In genomic region chr18:60556326-60556725, GRCh38 we compare ENCODE assay signal across 23 cellular contexts.
"Had no signal": no experiment of that assay in that cellular context is flagged by ENCODE, and none has a peak within 500 bp of the region (broad histone marks: within the 10 kb centered on the region; RNA-seq: fewer than 3 reads in every experiment).

No MANE protein-coding gene starts in this region.

- H3K4me3 Mint-ChIP-seq: immature natural killer cell; naive thymus-derived CD4-positive, alpha-beta T cell; natural killer cell treated with Interleukin-12 subunit alpha and Interleukin-12 subunit beta and Interleukin-15 and Interleukin-18, amount 100 ng/mL, for 72 hours; stimulated activated naive CD8-positive, alpha-beta T cell treated with anti-CD3 and anti-CD28 coated beads, Interleukin-15, Interleukin-2, amounts not matched to agents 100 ng/mL and 50 ng/mL, for 24 hours had no signal

- H3K27ac Mint-ChIP-seq: immature natural killer cell; naive thymus-derived CD4-positive, alpha-beta T cell; natural killer cell treated with Interleukin-12 subunit alpha and Interleukin-12 subunit beta and Interleukin-15 and Interleukin-18, amount 100 ng/mL, for 72 hours; progenitor cell of endocrine pancreas; stimulated activated naive CD8-positive, alpha-beta T cell treated with anti-CD3 and anti-CD28 coated beads, Interleukin-15, Interleukin-2, amounts not matched to agents 100 ng/mL and 50 ng/mL, for 24 hours had no signal

- H3K27me3 ChIP-seq: ovary, right atrium auricular region, right lobe of liver, upper lobe of left lung, vagina had no signal

- H3K4me1 ChIP-seq: heart left ventricle, left ventricle myocardium inferior, right atrium auricular region, right lobe of liver, tibial nerve, upper lobe of left lung, vagina had no signal

- H3K36me3 Mint-ChIP-seq: immature natural killer cell; naive thymus-derived CD4-positive, alpha-beta T cell; natural killer cell treated with Interleukin-12 subunit alpha and Interleukin-12 subunit beta and Interleukin-15 and Interleukin-18, amount 100 ng/mL, for 72 hours had no signal

- H3K27ac ChIP-seq: heart left ventricle, left ventricle myocardium inferior, ovary, right atrium auricular region, right lobe of liver, skin epidermis, tibial nerve, upper lobe of left lung, vagina had no signal

- H3K4me1 Mint-ChIP-seq: immature natural killer cell; naive thymus-derived CD4-positive, alpha-beta T cell had no signal

- H3K4me3 ChIP-seq: heart left ventricle, left ventricle myocardium inferior, lung, mucosa of descending colon, ovary, right atrium auricular region, right lobe of liver, skin epidermis, tibial nerve, upper lobe of left lung, vagina had no signal

- H3K27me3 Mint-ChIP-seq: naive thymus-derived CD4-positive, alpha-beta T cell; natural killer cell treated with Interleukin-12 subunit alpha and Interleukin-12 subunit beta and Interleukin-15 and Interleukin-18, amount 100 ng/mL, for 72 hours; stimulated activated naive CD8-positive, alpha-beta T cell treated with anti-CD3 and anti-CD28 coated beads, Interleukin-15, Interleukin-2, amounts not matched to agents 100 ng/mL and 50 ng/mL, for 24 hours had no signal

- H3K9me3 ChIP-seq: heart left ventricle, mucosa of descending colon, ovary, right atrium auricular region, right lobe of liver, tibial nerve, upper lobe of left lung, vagina had no signal

- H3K9me3 Mint-ChIP-seq: stimulated activated naive CD8-positive, alpha-beta T cell treated with anti-CD3 and anti-CD28 coated beads, Interleukin-15, Interleukin-2, amounts not matched to agents 100 ng/mL and 50 ng/mL, for 24 hours had no signal

- DNase-seq: heart left ventricle; hypothalamus; immature natural killer cell; left ventricle myocardium inferior; midbrain; naive thymus-derived CD4-positive, alpha-beta T cell; ovary; right lobe of liver; stimulated activated CD4-positive, alpha-beta T cell treated with anti-CD3 and anti-CD28 coated beads, Interleukin-12 subunit alpha, Interleukin-12 subunit beta, amount 100 ng/mL, for 4 hours; stimulated activated CD4-positive, alpha-beta T cell treated with anti-CD3 and anti-CD28 coated beads, Interleukin-15, amount 100 ng/mL, for 24 hours; stimulated activated CD4-positive, alpha-beta T cell treated with anti-CD3 and anti-CD28 coated beads, Interleukin-2, amount 100 ng/mL, for 24 hours; stimulated activated CD4-positive, alpha-beta T cell treated with anti-CD3 and anti-CD28 coated beads, Interleukin-4, amount 100 ng/mL, for 1 hour; substantia nigra had no signal

- H3K36me3 ChIP-seq: heart left ventricle, left ventricle myocardium inferior, ovary, right atrium auricular region, right lobe of liver, tibial nerve, upper lobe of left lung, vagina had no signal
